In genomic region chr14:51668870-51669269, GRCh38 we compare ENCODE assay signal across 30 cellular contexts.
"Had no signal": no experiment of that assay in that cellular context is flagged by ENCODE, and none has a peak within 500 bp of the region (broad histone marks: within the 10 kb centered on the region; RNA-seq: fewer than 3 reads in every experiment).

No MANE protein-coding gene starts in this region.

- H3K9me3 Mint-ChIP-seq: central memory CD8-positive, alpha-beta T cell had no signal

- H3K9me3 ChIP-seq: colonic mucosa, ovary, prostate gland, stomach, thyroid gland, upper lobe of right lung had no signal

- H3K27me3 ChIP-seq: colonic mucosa, dorsolateral prefrontal cortex, ovary, stomach, thyroid gland, upper lobe of right lung had no signal

- H3K36me3 Mint-ChIP-seq: activated naive CD8-positive, alpha-beta T cell treated with anti-CD3 and anti-CD28 coated beads for 36 hours; stimulated activated naive B cell treated with anti-CD40 and anti-IgM and Interleukin-4, amounts not matched to agents 10 μg/mL and 1 μg/mL and 100 μg/mL, for 72 hours had no signal

- H3K27ac Mint-ChIP-seq: activated naive CD8-positive, alpha-beta T cell treated with anti-CD3 and anti-CD28 coated beads for 36 hours; nephron; stimulated activated naive B cell treated with anti-CD40 and anti-IgM and Interleukin-4, amounts not matched to agents 10 μg/mL and 1 μg/mL and 100 μg/mL, for 72 hours; T-helper 1 cell treated with Interleukin-12 subunit alpha and Interleukin-12 subunit beta and Interleukin-4 antibody, amounts not matched to agents 30 μg/mL and 1 μg/mL, for 36 hours had no signal

- H3K4me3 Mint-ChIP-seq: activated naive CD8-positive, alpha-beta T cell treated with anti-CD3 and anti-CD28 coated beads for 36 hours; central memory CD8-positive, alpha-beta T cell; nephron; stimulated activated naive B cell treated with anti-CD40 and anti-IgM and Interleukin-4, amounts not matched to agents 10 μg/mL and 1 μg/mL and 100 μg/mL, for 72 hours; T-helper 1 cell treated with Interleukin-12 subunit alpha and Interleukin-12 subunit beta and Interleukin-4 antibody, amounts not matched to agents 30 μg/mL and 1 μg/mL, for 36 hours had no signal

- H3K4me3 ChIP-seq: colonic mucosa, dorsolateral prefrontal cortex, ovary, prostate gland, skin epidermis, stomach, thyroid gland, upper lobe of right lung had no signal

- H3K36me3 ChIP-seq: colonic mucosa, ovary, prostate gland, stomach, thyroid gland, upper lobe of right lung had no signal

- H3K27me3 Mint-ChIP-seq: activated naive CD8-positive, alpha-beta T cell treated with anti-CD3 and anti-CD28 coated beads for 36 hours had no signal

- DNase-seq: activated CD4-positive, alpha-beta T cell treated with anti-CD3 and anti-CD28 coated beads for 4 hours; activated CD4-positive, alpha-beta T cell treated with anti-CD3 and anti-CD28 coated beads, Interleukin-2, amount 50 U/mL, for 4 hours; activated effector memory CD4-positive, alpha-beta T cell treated with Interleukin-2 at 50 U/mL for 16 hours; activated naive CD4-positive, alpha-beta T cell treated with Interleukin-2 at 50 U/mL for 16 hours; activated naive CD8-positive, alpha-beta T cell treated with anti-CD3 and anti-CD28 coated beads for 36 hours; activated T-cell treated with anti-CD3 and anti-CD28 coated beads for 4 hours; amygdala; colonic mucosa; dorsolateral prefrontal cortex; effector memory CD4-positive, alpha-beta T cell; head of caudate nucleus; hippocampal formation; kidney; left colon; mammary epithelial cell; ovary; retina; stimulated activated CD4-positive, alpha-beta T cell treated with anti-CD3 and anti-CD28 coated beads, Interleukin-1b, Interleukin-23, amount 100 ng/mL, for 48 hours; stimulated activated CD4-positive, alpha-beta T cell treated with anti-CD3 and anti-CD28 coated beads, Interleukin-4, amount 100 ng/mL, for 4 hours; stimulated activated naive B cell treated with anti-CD40 and anti-IgM and Interleukin-4, amounts not matched to agents 10 μg/mL and 1 μg/mL and 100 μg/mL, for 72 hours; stomach; T-helper 9 cell; thyroid gland; upper lobe of right lung had no signal

- H3K4me1 Mint-ChIP-seq: activated naive CD8-positive, alpha-beta T cell treated with anti-CD3 and anti-CD28 coated beads for 36 hours; central memory CD8-positive, alpha-beta T cell; nephron; stimulated activated naive B cell treated with anti-CD40 and anti-IgM and Interleukin-4, amounts not matched to agents 10 μg/mL and 1 μg/mL and 100 μg/mL, for 72 hours had no signal

- H3K27ac ChIP-seq: colonic mucosa, dorsolateral prefrontal cortex, ovary, prostate gland, skin epidermis, stomach, thyroid gland, upper lobe of right lung, VCaP had no signal

- H3K4me1 ChIP-seq: colonic mucosa, prostate gland, upper lobe of right lung had no signal
